ENCODE assay signal across 1 cellular context in genomic region chr1:14929547-14930223, GRCh38.
A peak's percentile ranks its signal among the peaks of the same experiment; 100 is the strongest.
TF ChIP-seq lines count a peak whose summit lies in the region.

No MANE protein-coding gene starts in this region.

TF ChIP-seq in K562, 482 proteins besides CTCF, POLR2A, EP300 and RAD21 (continued from another document and continues in another):
- no peak for TF ChIP-seq DEAF1 (CRISPR knock-in tag; IDR thresholded peaks at IDR 0.05)
- no peak for TF ChIP-seq RHOXF2B (CRISPR knock-in tag; conservative IDR thresholded peaks at IDR 0.05)
- no peak for TF ChIP-seq BRCA1 (IDR thresholded peaks at IDR 0.05)
- no peak for TF ChIP-seq BRCA1 (CRISPR knock-in tag; IDR thresholded peaks at IDR 0.05)
- TF ChIP-seq GATAD2B (IDR thresholded peaks at IDR 0.05; ENCODE audit: borderline replicate concordance), result no peak
- TF ChIP-seq RBM15 (IDR thresholded peaks at IDR 0.05; ENCODE audit: insufficient read depth, low read length), result no peak
- no peak for TF ChIP-seq HLTF (IDR thresholded peaks at IDR 0.05)
- no peak for TF ChIP-seq ELF4 (CRISPR knock-in tag; IDR thresholded peaks at IDR 0.05)
- no peak for TF ChIP-seq PHF8 (IDR thresholded peaks at IDR 0.05; ENCODE audit: borderline replicate concordance, low read length)
- peak; percentile 37; the same call in 1 of the 2 replicates for TF ChIP-seq MYC (IDR thresholded peaks at IDR 0.05; ENCODE audit: low read depth, low read length)
- no peak for TF ChIP-seq MYC (CRISPR knock-in tag; IDR thresholded peaks at IDR 0.05; ENCODE audit: borderline replicate concordance, low read depth)
- TF ChIP-seq ZC3H11A (IDR thresholded peaks at IDR 0.05; ENCODE audit: low read depth, low read length), result no peak
- TF ChIP-seq TRIM28 (IDR thresholded peaks at IDR 0.05), result 0 out of 2 replicates have a peak, but pooled peaks have one; percentile 48
- TF ChIP-seq, protein P1, sequence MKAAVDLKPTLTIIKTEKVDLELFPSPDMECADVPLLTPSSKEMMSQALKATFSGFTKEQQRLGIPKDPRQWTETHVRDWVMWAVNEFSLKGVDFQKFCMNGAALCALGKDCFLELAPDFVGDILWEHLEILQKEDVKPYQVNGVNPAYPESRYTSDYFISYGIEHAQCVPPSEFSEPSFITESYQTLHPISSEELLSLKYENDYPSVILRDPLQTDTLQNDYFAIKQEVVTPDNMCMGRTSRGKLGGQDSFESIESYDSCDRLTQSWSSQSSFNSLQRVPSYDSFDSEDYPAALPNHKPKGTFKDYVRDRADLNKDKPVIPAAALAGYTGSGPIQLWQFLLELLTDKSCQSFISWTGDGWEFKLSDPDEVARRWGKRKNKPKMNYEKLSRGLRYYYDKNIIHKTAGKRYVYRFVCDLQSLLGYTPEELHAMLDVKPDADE (conservative IDR thresholded peaks at IDR 0.05; ENCODE audit: control insufficient read depth, low read depth, low read length), result no peak
- 0 out of 2 replicates have a peak, but pooled peaks have one; percentile 41 for TF ChIP-seq HDAC2 (IDR thresholded peaks at IDR 0.05)
- no peak for TF ChIP-seq NR2F6 (CRISPR knock-in tag; IDR thresholded peaks at IDR 0.05)
- TF ChIP-seq ZNF76 (CRISPR knock-in tag; IDR thresholded peaks at IDR 0.05; ENCODE audit: borderline replicate concordance), result no peak
- TF ChIP-seq SAFB (IDR thresholded peaks at IDR 0.05; ENCODE audit: borderline replicate concordance, low read depth, low read length), result no peak
- TF ChIP-seq KAT8 (IDR thresholded peaks at IDR 0.05; ENCODE audit: low read depth), result no peak
- TF ChIP-seq MTA1 (IDR thresholded peaks at IDR 0.05; ENCODE audit: borderline replicate concordance), result 0 out of 2 replicates have a peak, but pooled peaks have one; percentile 40
- no peak for TF ChIP-seq CREBBP (IDR thresholded peaks at IDR 0.05; ENCODE audit: low read depth, low read length)
- TF ChIP-seq, protein P2, sequence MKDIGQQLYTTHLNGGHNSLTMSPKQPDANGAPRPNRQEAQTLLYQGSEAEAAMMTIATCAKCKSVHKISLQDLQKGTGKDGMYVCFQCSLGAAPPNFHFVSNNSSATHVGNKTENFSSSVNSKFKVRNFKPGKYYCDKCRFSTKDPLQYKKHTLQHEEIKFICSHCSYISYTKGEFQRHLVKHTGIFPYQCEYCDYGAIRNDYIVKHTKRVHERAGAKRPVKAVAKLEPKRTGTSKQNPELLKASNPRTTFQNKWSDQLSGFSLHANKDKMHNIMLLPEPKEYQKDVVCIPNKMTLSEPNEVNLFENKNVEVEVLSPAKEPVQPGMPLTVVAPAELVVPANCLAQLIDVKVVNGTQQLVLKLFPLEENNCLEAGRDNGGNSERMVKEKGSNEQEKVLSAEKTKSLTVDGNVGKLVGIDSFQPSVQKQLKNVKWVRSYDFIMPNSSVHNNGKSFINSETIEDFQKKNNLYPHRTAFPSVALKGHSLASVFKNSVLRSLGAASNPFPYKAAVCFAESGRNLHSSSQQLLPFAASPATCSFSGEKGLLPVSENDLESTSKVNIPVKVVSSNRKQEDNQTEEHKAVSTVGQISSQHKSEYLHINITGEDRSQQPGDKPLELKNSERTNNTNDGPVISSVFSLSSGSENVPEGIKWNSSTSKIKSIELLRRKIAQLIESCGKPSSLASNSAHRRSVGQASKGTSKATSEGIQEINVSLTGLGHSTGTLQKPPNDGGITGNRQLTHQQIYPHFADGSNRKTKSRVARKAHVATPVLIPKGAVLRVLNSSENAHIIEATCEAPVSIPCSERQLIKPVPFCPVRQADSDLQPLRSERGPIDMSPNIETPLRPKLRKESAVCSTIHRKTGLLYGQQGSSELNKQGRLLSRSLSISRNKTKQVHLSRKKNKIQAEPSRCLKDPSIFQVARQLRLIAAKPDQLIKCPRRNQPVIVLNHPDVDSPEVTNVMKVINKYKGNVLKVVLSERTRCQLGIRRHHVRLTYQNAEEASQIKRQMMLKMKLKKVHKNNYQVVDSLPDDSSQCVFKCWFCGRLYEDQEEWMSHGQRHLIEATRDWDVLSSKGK (CRISPR knock-in tag; IDR thresholded peaks at IDR 0.05), result no peak
- no peak for TF ChIP-seq ZNF583 (CRISPR knock-in tag; IDR thresholded peaks at IDR 0.05)
- no peak for TF ChIP-seq SAFB2 (IDR thresholded peaks at IDR 0.05; ENCODE audit: borderline replicate concordance, low read depth, low read length, severe bottlenecking)
- no peak for TF ChIP-seq ZNF586 (CRISPR knock-in tag; conservative IDR thresholded peaks at IDR 0.05)
- TF ChIP-seq NONO (IDR thresholded peaks at IDR 0.05; ENCODE audit: low read depth in 2 of 2, low read length in 1 of 2), result 0 out of 4 replicates have a peak, but pooled peaks of 1 of the 2 experiments have one; percentile 62
- no peak for TF ChIP-seq SP2 (IDR thresholded peaks at IDR 0.05; ENCODE audit: extremely low read depth, low read depth, low read length, poor library complexity, severe bottlenecking)
- no peak for TF ChIP-seq KAT7 (CRISPR knock-in tag; IDR thresholded peaks at IDR 0.05; ENCODE audit: borderline replicate concordance)
- TF ChIP-seq RBBP5 (IDR thresholded peaks at IDR 0.05; ENCODE audit: borderline replicate concordance, insufficient read depth, low read length, poor library complexity, severe bottlenecking), result no peak
- TF ChIP-seq, protein P3, sequence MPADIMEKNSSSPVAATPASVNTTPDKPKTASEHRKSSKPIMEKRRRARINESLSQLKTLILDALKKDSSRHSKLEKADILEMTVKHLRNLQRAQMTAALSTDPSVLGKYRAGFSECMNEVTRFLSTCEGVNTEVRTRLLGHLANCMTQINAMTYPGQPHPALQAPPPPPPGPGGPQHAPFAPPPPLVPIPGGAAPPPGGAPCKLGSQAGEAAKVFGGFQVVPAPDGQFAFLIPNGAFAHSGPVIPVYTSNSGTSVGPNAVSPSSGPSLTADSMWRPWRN (IDR thresholded peaks at IDR 0.05; ENCODE audit: low read depth), result no peak
- TF ChIP-seq HNRNPUL1 (IDR thresholded peaks at IDR 0.05; ENCODE audit: low read length), result no peak
- TF ChIP-seq LARP7 (IDR thresholded peaks at IDR 0.05), result no peak
- no peak for TF ChIP-seq ELF2 (CRISPR knock-in tag; IDR thresholded peaks at IDR 0.05)
- no peak for TF ChIP-seq SREBF2 (CRISPR knock-in tag; IDR thresholded peaks at IDR 0.05)
- no peak for TF ChIP-seq ZFP91 (CRISPR knock-in tag; IDR thresholded peaks at IDR 0.05)
- TF ChIP-seq, protein P4, sequence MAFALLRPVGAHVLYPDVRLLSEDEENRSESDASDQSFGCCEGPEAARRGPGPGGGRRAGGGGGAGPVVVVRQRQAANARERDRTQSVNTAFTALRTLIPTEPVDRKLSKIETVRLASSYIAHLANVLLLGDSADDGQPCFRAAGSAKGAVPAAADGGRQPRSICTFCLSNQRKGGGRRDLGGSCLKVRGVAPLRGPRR (CRISPR knock-in tag; IDR thresholded peaks at IDR 0.05), result no peak
- TF ChIP-seq BHLHE40 (IDR thresholded peaks at IDR 0.05; ENCODE audit: low read length), result peak; percentile 93
- TF ChIP-seq SNIP1 (IDR thresholded peaks at IDR 0.05; ENCODE audit: low read depth), result no peak
- TF ChIP-seq NFIC (IDR thresholded peaks at IDR 0.05), result no peak; the same call in 1 of the 2 replicates
- TF ChIP-seq ZNF143 (CRISPR knock-in tag; IDR thresholded peaks at IDR 0.05), result no peak
- no peak for TF ChIP-seq PTBP1 (IDR thresholded peaks at IDR 0.05; ENCODE audit: low read depth, low read length)
- no peak for TF ChIP-seq ZNF324 (CRISPR knock-in tag; IDR thresholded peaks at IDR 0.05)
- no peak for TF ChIP-seq BCL6 (CRISPR knock-in tag; IDR thresholded peaks at IDR 0.05)
- no peak for TF ChIP-seq KDM2B (CRISPR knock-in tag; IDR thresholded peaks at IDR 0.05)
- no peak for TF ChIP-seq HDAC6 (IDR thresholded peaks at IDR 0.05; ENCODE audit: low read depth, low read length)
- TF ChIP-seq CCNT2 (IDR thresholded peaks at IDR 0.05; ENCODE audit: borderline replicate concordance, extremely low read depth, insufficient read length, low read depth, low read length), result no peak
- TF ChIP-seq, protein P5, sequence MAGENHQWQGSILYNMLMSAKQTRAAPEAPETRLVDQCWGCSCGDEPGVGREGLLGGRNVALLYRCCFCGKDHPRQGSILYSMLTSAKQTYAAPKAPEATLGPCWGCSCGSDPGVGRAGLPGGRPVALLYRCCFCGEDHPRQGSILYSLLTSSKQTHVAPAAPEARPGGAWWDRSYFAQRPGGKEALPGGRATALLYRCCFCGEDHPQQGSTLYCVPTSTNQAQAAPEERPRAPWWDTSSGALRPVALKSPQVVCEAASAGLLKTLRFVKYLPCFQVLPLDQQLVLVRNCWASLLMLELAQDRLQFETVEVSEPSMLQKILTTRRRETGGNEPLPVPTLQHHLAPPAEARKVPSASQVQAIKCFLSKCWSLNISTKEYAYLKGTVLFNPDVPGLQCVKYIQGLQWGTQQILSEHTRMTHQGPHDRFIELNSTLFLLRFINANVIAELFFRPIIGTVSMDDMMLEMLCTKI (IDR thresholded peaks at IDR 0.05; ENCODE audit: partially characterized antibody), result no peak
